ENCODE assay signal across 21 cellular contexts in genomic region chr10:87976101-87976743, GRCh38.
DNase-seq lines count a peak whose midpoint lies in the region; ATAC-seq and TF ChIP-seq lines count a peak whose summit lies in the region.
"Had no signal": no experiment of that assay in that cellular context is flagged by ENCODE, and none has a peak within 500 bp of the region (broad histone marks: within the 10 kb centered on the region; RNA-seq: fewer than 3 reads in every experiment).

No MANE protein-coding gene starts in this region.

- no peaks in the 10 kb centered on the region for H3K36me3 Mint-ChIP-seq in activated T-cell treated with anti-CD3 and anti-CD28 coated beads, Interleukin-2, amount 50 U/mL, for 72 hours (ENCODE audit: insufficient read depth in 2 of 2)
- H3K36me3 Mint-ChIP-seq in WTC11: no peaks in the 10 kb centered on the region
- H3K36me3 Mint-ChIP-seq: natural killer cell treated with Interleukin-12 subunit alpha and Interleukin-12 subunit beta and Interleukin-15 and Interleukin-18, amount 100 ng/mL, for 72 hours; stimulated activated memory B cell treated with anti-CD40 and anti-IgM and Interleukin-4, amounts not matched to agents 10 μg/mL and 1 μg/mL and 100 μg/mL, for 72 hours had no signal

- H3K27ac Mint-ChIP-seq in activated T-cell treated with anti-CD3 and anti-CD28 coated beads, Interleukin-2, amount 50 U/mL, for 72 hours: peak overlapping the region; percentile 30
- H3K27ac Mint-ChIP-seq in WTC11: peak overlapping the region; percentile 73
- H3K27ac Mint-ChIP-seq: activated CD8-positive, alpha-beta T cell treated with anti-CD3 and anti-CD28 coated beads for 36 hours; activated T-helper 1 cell treated with anti-CD3 and anti-CD28 coated beads, Interleukin-12 subunit alpha, Interleukin-12 subunit beta, Interleukin-2, Interleukin-4 antibody, amounts not matched to agents 30 ng/mL and 10 ng/mL and 1 ng/mL, durations not matched to agents 14 hours and 24 hours and 36 hours; effector memory CD8-positive, alpha-beta T cell; stimulated activated memory B cell treated with anti-CD40 and anti-IgM and Interleukin-4, amounts not matched to agents 10 μg/mL and 1 μg/mL and 100 μg/mL, for 72 hours had no signal

- H3K4me3 ChIP-seq in thyroid gland (replicated peaks in 1 of 3): no peak overlapping the region
- H3K4me3 ChIP-seq: MG63, prostate gland, spleen, upper lobe of left lung had no signal

- H3K4me3 Mint-ChIP-seq in activated T-cell treated with anti-CD3 and anti-CD28 coated beads, Interleukin-2, amount 50 U/mL, for 72 hours: no peak overlapping the region
- no peak overlapping the region for H3K4me3 Mint-ChIP-seq in WTC11
- H3K4me3 Mint-ChIP-seq: activated CD8-positive, alpha-beta T cell treated with anti-CD3 and anti-CD28 coated beads for 36 hours; activated T-helper 1 cell treated with anti-CD3 and anti-CD28 coated beads, Interleukin-12 subunit alpha, Interleukin-12 subunit beta, Interleukin-2, Interleukin-4 antibody, amounts not matched to agents 30 ng/mL and 10 ng/mL and 1 ng/mL, durations not matched to agents 14 hours and 24 hours and 36 hours; effector memory CD8-positive, alpha-beta T cell; natural killer cell treated with Interleukin-12 subunit alpha and Interleukin-12 subunit beta and Interleukin-15 and Interleukin-18, amount 100 ng/mL, for 72 hours; stimulated activated memory B cell treated with anti-CD40 and anti-IgM and Interleukin-4, amounts not matched to agents 10 μg/mL and 1 μg/mL and 100 μg/mL, for 72 hours had no signal

- no peak overlapping the region for H3K27ac ChIP-seq in thyroid gland
- H3K27ac ChIP-seq: prostate gland, spleen, upper lobe of left lung had no signal

- H3K27me3 ChIP-seq in thyroid gland: no peaks in the 10 kb centered on the region
- H3K27me3 ChIP-seq: MG63, spleen, upper lobe of left lung had no signal

- no peak for DNase-seq in activated T-cell treated with anti-CD3 and anti-CD28 coated beads, Interleukin-2, amount 50 U/mL, for 72 hours
- DNase-seq in activated T-cell treated with anti-CD3 and anti-CD28 coated beads for 4 hours: no peak
- DNase-seq in WTC11 (ENCODE audit: low spot score): no peak
- DNase-seq in fibroblast of peridontal ligament (ENCODE audit: extremely low read depth): peak; percentile 36
- peak; percentile 26 for DNase-seq in stromal cell of bone marrow (ENCODE audit: low read depth)
- DNase-seq in thyroid gland: no peak
- DNase-seq: activated CD8-positive, alpha-beta T cell treated with anti-CD3 and anti-CD28 coated beads for 36 hours; cerebellar nuclear complex; DMS79; effector memory CD8-positive, alpha-beta T cell; MG63; NCI-H2081 treated with DMSO at 0.1 percent for 48 hours; NCI-H69; spleen; upper lobe of left lung had no signal

- WGBS in thyroid gland, 2 donors: 68 to 73% methylated on average over 4 of the region's 4 CpGs

- TF ChIP-seq CTCF in WTC11 (IDR thresholded peaks at IDR 0.05): no peak
- TF ChIP-seq CTCF in thyroid gland (IDR thresholded peaks at IDR 0.05): no peak

- no peaks in the 10 kb centered on the region for H3K36me3 ChIP-seq in thyroid gland
- H3K36me3 ChIP-seq: MG63, prostate gland, spleen, upper lobe of left lung had no signal

- intact Hi-C loops in thyroid gland (cut with DNase I): no loop called here

- H3K9me3 Mint-ChIP-seq in activated T-cell treated with anti-CD3 and anti-CD28 coated beads, Interleukin-2, amount 50 U/mL, for 72 hours: no peaks in the 10 kb centered on the region
- peaks cover 5% of the 10 kb centered on the region for H3K9me3 Mint-ChIP-seq in WTC11
- H3K9me3 Mint-ChIP-seq: effector memory CD8-positive, alpha-beta T cell; natural killer cell treated with Interleukin-12 subunit alpha and Interleukin-12 subunit beta and Interleukin-15 and Interleukin-18, amount 100 ng/mL, for 72 hours; stimulated activated memory B cell treated with anti-CD40 and anti-IgM and Interleukin-4, amounts not matched to agents 10 μg/mL and 1 μg/mL and 100 μg/mL, for 72 hours had no signal

- ATAC-seq in activated T-cell treated with anti-CD3 and anti-CD28 coated beads, Interleukin-2, amount 50 U/mL, for 72 hours (replicated peaks in 1 of 2): no peak
- no peak for ATAC-seq in WTC11
- ATAC-seq in GM19035 (IDR thresholded peaks at IDR 0.05; ENCODE audit: unreplicated experiment): no peak
- ATAC-seq in GM18868 (IDR thresholded peaks at IDR 0.05; ENCODE audit: unreplicated experiment): no peak
- ATAC-seq: activated CD8-positive, alpha-beta T cell treated with anti-CD3 and anti-CD28 coated beads for 36 hours; effector memory CD8-positive, alpha-beta T cell; natural killer cell treated with Interleukin-12 subunit alpha and Interleukin-12 subunit beta and Interleukin-15 and Interleukin-18, amount 100 ng/mL, for 72 hours; stimulated activated memory B cell treated with anti-CD40 and anti-IgM and Interleukin-4, amounts not matched to agents 10 μg/mL and 1 μg/mL and 100 μg/mL, for 72 hours had no signal

- peaks cover 0 to 6% of the 10 kb centered on the region in 2 donors for H3K4me1 ChIP-seq in thyroid gland
- H3K4me1 ChIP-seq: prostate gland, spleen, upper lobe of left lung had no signal

- H3K4me1 Mint-ChIP-seq in activated T-cell treated with anti-CD3 and anti-CD28 coated beads, Interleukin-2, amount 50 U/mL, for 72 hours (ENCODE audit: low read depth): peaks cover 9% of the 10 kb centered on the region
- peaks cover 81% of the 10 kb centered on the region for H3K4me1 Mint-ChIP-seq in WTC11

- no peaks in the 10 kb centered on the region for H3K27me3 Mint-ChIP-seq in activated T-cell treated with anti-CD3 and anti-CD28 coated beads, Interleukin-2, amount 50 U/mL, for 72 hours (ENCODE audit: low read depth)
- no peaks in the 10 kb centered on the region for H3K27me3 Mint-ChIP-seq in WTC11 (ENCODE audit: low read depth)
- H3K27me3 Mint-ChIP-seq: activated CD8-positive, alpha-beta T cell treated with anti-CD3 and anti-CD28 coated beads for 36 hours; effector memory CD8-positive, alpha-beta T cell; natural killer cell treated with Interleukin-12 subunit alpha and Interleukin-12 subunit beta and Interleukin-15 and Interleukin-18, amount 100 ng/mL, for 72 hours; stimulated activated memory B cell treated with anti-CD40 and anti-IgM and Interleukin-4, amounts not matched to agents 10 μg/mL and 1 μg/mL and 100 μg/mL, for 72 hours had no signal

- CTCF ChIA-PET in WTC11 (lab: Charles Lee): interaction anchor here (1.2 kb wide), 1 partner anchor 138 kb away, joined by 5 read pairs; no protein-coding TSS in a partner anchor

- TF ChIP-seq POLR2A in thyroid gland (IDR thresholded peaks at IDR 0.05): no peak

- H3K9me3 ChIP-seq in thyroid gland: no peaks in the 10 kb centered on the region
- H3K9me3 ChIP-seq: MG63, prostate gland, spleen, upper lobe of left lung had no signal

- POLR2A ChIA-PET in WTC11 (lab: Charles Lee): no interaction called here

TF ChIP-seq in WTC11, 78 proteins besides CTCF, POLR2A, EP300 and RAD21:
- TF ChIP-seq ZNF138 (CRISPR knock-in tag; conservative IDR thresholded peaks at IDR 0.05) (no peak), ZNF232 (CRISPR knock-in tag; IDR thresholded peaks at IDR 0.05) (no peak), KAT7 (CRISPR knock-in tag; IDR thresholded peaks at IDR 0.05; ENCODE audit: borderline replicate concordance) (no peak), OVOL2 (CRISPR knock-in tag; IDR thresholded peaks at IDR 0.05; ENCODE audit: borderline replicate concordance) (no peak), NFATC4 (CRISPR knock-in tag; IDR thresholded peaks at IDR 0.05) (no peak), IRF1 (CRISPR knock-in tag; IDR thresholded peaks at IDR 0.05) (no peak), TP53 (CRISPR knock-in tag; IDR thresholded peaks at IDR 0.05) (no peak), ZSCAN18 (CRISPR knock-in tag; IDR thresholded peaks at IDR 0.05) (no peak), ESRRA (CRISPR knock-in tag; IDR thresholded peaks at IDR 0.05; ENCODE audit: borderline replicate concordance) (no peak)

Comparison
In these comparisons a context has a peak if more than half of its experiments do, and no peak if none do; other contexts are left out.
1. DNase-seq: peak in fibroblast of peridontal ligament (single experiment) and stromal cell of bone marrow (single experiment); none in activated T-cell treated with anti-CD3 and anti-CD28 coated beads, Interleukin-2, amount 50 U/mL, for 72 hours (0 of 2), activated T-cell treated with anti-CD3 and anti-CD28 coated beads for 4 hours (single experiment), WTC11 (single experiment) and thyroid gland (0 of 2).